In genomic region chr17:37848690-37849616, GRCh38 we compare ENCODE assay signal across 9 cellular contexts.
DNase-seq lines count a peak whose midpoint lies in the region; ATAC-seq and TF ChIP-seq lines count a peak whose summit lies in the region.
"Had no signal": no experiment of that assay in that cellular context is flagged by ENCODE, and none has a peak within 500 bp of the region (broad histone marks: within the 10 kb centered on the region; RNA-seq: fewer than 3 reads in every experiment).

No MANE protein-coding gene starts in this region.

- DNase-seq in NCI-H82 (lab: John Stamatoyannopoulos, UW) (peak; percentile 32), NCI-H82 treated with DMSO at 0.1 percent for 48 hours (lab: John Stamatoyannopoulos, UW; ENCODE audit: unreplicated experiment) (no peak), foreskin keratinocyte (peak; percentile 84 to 89), midbrain (lab: John Stamatoyannopoulos, UW) (no peak), posterior cingulate gyrus (no peak), body of pancreas (no peak)

- ATAC-seq in HG02870 (IDR thresholded peaks at IDR 0.05; ENCODE audit: unreplicated experiment): peak; percentile 73
- ATAC-seq in SK-N-SH treated with all-trans-retinoic acid at 6 μM for 48 hours: peak; percentile 48
- ATAC-seq in foreskin keratinocyte: peak; percentile 80
- ATAC-seq in body of pancreas: no peak

- no peaks in the 10 kb centered on the region for H3K9me3 ChIP-seq in body of pancreas

- WGBS in body of pancreas, 2 donors: 77 to 81% methylated on average over 15 of the region's 15 CpGs

- no peaks in the 10 kb centered on the region for H3K36me3 ChIP-seq in body of pancreas (replicated peaks in 1 of 2; ENCODE audit: insufficient read depth in 1 of 2, low read depth in 2 of 2)

- TF ChIP-seq POLR2A in body of pancreas (IDR thresholded peaks at IDR 0.05): no peak

- TF ChIP-seq CTCF in foreskin keratinocyte (conservative IDR thresholded peaks at IDR 0.05): no peak
- no peak for TF ChIP-seq CTCF in body of pancreas (IDR thresholded peaks at IDR 0.05)

- H3K27me3 ChIP-seq in foreskin keratinocyte (no peaks in the 10 kb centered on the region), body of pancreas (no peaks in the 10 kb centered on the region)

- H3K27ac ChIP-seq in foreskin keratinocyte (no peak overlapping the region), body of pancreas (no peak overlapping the region)
- H3K27ac ChIP-seq: VCaP had no signal

- H3K4me3 ChIP-seq in body of pancreas: no peak overlapping the region

- intact Hi-C loops in posterior cingulate gyrus (cut with DNase I) (no loop called here), body of pancreas (cut with DNase I) (no loop called here)

- no peaks in the 10 kb centered on the region for H3K4me1 ChIP-seq in foreskin keratinocyte
- H3K4me1 ChIP-seq in body of pancreas: no peaks in the 10 kb centered on the region

TF ChIP-seq in SK-N-SH treated with all-trans-retinoic acid at 6 μM for 48 hours, 23 proteins besides CTCF, POLR2A, EP300 and RAD21:
- TF ChIP-seq ZC3H10 (CRISPR knock-in tag; IDR thresholded peaks at IDR 0.05) (no peak), BACH2 (CRISPR knock-in tag; IDR thresholded peaks at IDR 0.05; ENCODE audit: borderline replicate concordance) (no peak), ZNF8 (CRISPR knock-in tag; IDR thresholded peaks at IDR 0.05) (no peak), ZFP3 (CRISPR knock-in tag; IDR thresholded peaks at IDR 0.05) (no peak), OSR1 (CRISPR knock-in tag; IDR thresholded peaks at IDR 0.05) (no peak), ZNF70 (CRISPR knock-in tag; IDR thresholded peaks at IDR 0.05) (no peak), TOX (CRISPR knock-in tag; IDR thresholded peaks at IDR 0.05; ENCODE audit: borderline replicate concordance) (no peak), TSHZ2 (CRISPR knock-in tag; IDR thresholded peaks at IDR 0.05) (no peak), CSRNP3 (CRISPR knock-in tag; IDR thresholded peaks at IDR 0.05) (no peak), SNAI2 (CRISPR knock-in tag; IDR thresholded peaks at IDR 0.05) (no peak), TCF4 (CRISPR knock-in tag; IDR thresholded peaks at IDR 0.05; ENCODE audit: borderline replicate concordance) (no peak), CSDC2 (CRISPR knock-in tag; IDR thresholded peaks at IDR 0.05) (no peak), ESRRG (CRISPR knock-in tag; IDR thresholded peaks at IDR 0.05) (no peak), PPARA (CRISPR knock-in tag; IDR thresholded peaks at IDR 0.05; ENCODE audit: borderline replicate concordance) (no peak)

Comparison
In these comparisons a context has a peak if more than half of its experiments do, and no peak if none do; other contexts are left out.
1. DNase-seq: peak in NCI-H82 (single experiment) and foreskin keratinocyte (2 of 2); none in NCI-H82 treated with DMSO at 0.1 percent for 48 hours (single experiment), midbrain (single experiment), posterior cingulate gyrus (0 of 10) and body of pancreas (0 of 4).